Comparison of ENCODE assay signal across 13 cellular contexts in the genomic region with DNA sequence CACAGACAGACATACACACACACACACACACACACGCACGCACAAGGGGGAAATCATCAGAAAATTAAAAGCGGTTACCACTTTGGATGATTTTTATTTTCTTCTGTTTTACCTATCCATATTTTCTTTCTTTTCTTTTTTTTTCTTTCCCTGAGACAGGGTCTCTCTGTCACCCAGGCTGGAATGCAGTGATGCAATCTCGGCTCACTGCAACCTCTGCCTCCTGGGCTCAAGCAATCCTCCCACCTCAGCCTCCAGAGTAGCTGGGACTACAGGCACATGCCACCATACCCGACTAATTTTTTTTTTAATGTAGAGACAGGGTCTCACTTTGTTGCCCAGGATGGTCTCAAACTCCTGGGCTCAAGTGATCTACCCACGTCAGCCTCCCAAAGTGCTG. TPM values are rescaled to one million over a fixed set of nuclear protein-coding genes. Genes with fewer than 3 reads are reported as not detected.
DNase-seq lines count a peak whose midpoint lies in the region; ATAC-seq, FAIRE-seq and TF ChIP-seq lines count a peak whose summit lies in the region.
"Not testable (repeated sequence)": the region's sequence is repeated elsewhere in the genome, so short reads cannot be mapped to it uniquely, and the experiment has no call there.
"Had no signal": no experiment of that assay in that cellular context is flagged by ENCODE, and none has a peak within 500 bp of the region (broad histone marks: within the 10 kb centered on the region; RNA-seq: fewer than 3 reads in every experiment).

No MANE protein-coding gene starts in this region.

- peaks cover 25% of the 10 kb centered on the region for H3K36me3 ChIP-seq in CD4-positive, CD25-positive, alpha-beta regulatory T cell (ENCODE audit: control insufficient read depth, insufficient read depth, low read length)
- H3K36me3 ChIP-seq in K562 (ENCODE audit: control insufficient read depth, insufficient read depth, low read length) (peaks cover 16% of the 10 kb centered on the region; the same call in 1 of the 3 replicates), endodermal cell (ENCODE audit: control insufficient read depth, insufficient read depth, low read length) (peaks cover 29% of the 10 kb centered on the region)

- not testable (repeated sequence) for H2BK20ac ChIP-seq in H9 (ENCODE audit: low read depth, low read length, poor library complexity, severe bottlenecking)

- CTCF ChIA-PET in K562 (lab: Yijun Ruan, JAX; ENCODE audit: low intra/inter-chr PET ratio) = not testable (repeated sequence)

- H3K9ac ChIP-seq in H9 (ENCODE audit: extremely low read depth, insufficient read length, low read length); K562 (ENCODE audit: insufficient read depth in 1 of 2, low read depth in 2 of 2, low read length in 2 of 2); endodermal cell (ENCODE audit: extremely low read depth, low read length, poor library complexity, severe bottlenecking): not testable (repeated sequence)

- H3K23ac ChIP-seq in H9 (ENCODE audit: insufficient read length, low read depth, low read length) = not testable (repeated sequence)

- H3K9me3 ChIP-seq in CD4-positive, CD25-positive, alpha-beta regulatory T cell (ENCODE audit: control insufficient read depth in 2 of 2, low read length in 2 of 2); H9 (ENCODE audit: control insufficient read depth, low read depth, low read length); K562 (replicated peaks; ENCODE audit: control insufficient read depth, insufficient read depth, low read depth, low read length); endodermal cell (ENCODE audit: control insufficient read depth, low read length): not testable (repeated sequence)

- TF ChIP-seq RAD21 in K562 (CRISPR knock-in tag; conservative IDR thresholded peaks at IDR 0.05 in 1 of 2, IDR thresholded peaks at IDR 0.05 in 1 of 2) = not testable (repeated sequence)

- DNase-seq in CD4-positive, CD25-positive, alpha-beta regulatory T cell; H9; activated T-cell treated with anti-CD3 and anti-CD28 coated beads, Interleukin-2, amount 50 U/mL, for 24 hours; K562 (ENCODE audit: extremely low read depth in 1 of 4, low spot score in 3 of 4); endodermal cell; naive thymus-derived CD8-positive, alpha-beta T cell; stimulated activated effector memory CD8-positive, alpha-beta T cell treated with anti-CD3 and anti-CD28 coated beads, Interleukin-12 subunit alpha, Interleukin-12 subunit beta, amount 100 ng/mL, for 72 hours (ENCODE audit: low spot score in 2 of 2): not testable (repeated sequence)

- H3K4me1 Mint-ChIP-seq in CD4-positive, CD25-positive, alpha-beta regulatory T cell = peaks cover 5 to 31% (median 16%) of the 10 kb centered on the region in 4 donors
- peaks cover 12% of the 10 kb centered on the region in 2 experiments for H3K4me1 Mint-ChIP-seq in H9
- peaks cover 13% of the 10 kb centered on the region for H3K4me1 Mint-ChIP-seq in activated T-cell treated with anti-CD3 and anti-CD28 coated beads, Interleukin-2, amount 50 U/mL, for 24 hours (ENCODE audit: low read depth)
- H3K4me1 Mint-ChIP-seq in endodermal cell = peaks cover 18% of the 10 kb centered on the region
- peaks cover 18 to 37% (median 21%) of the 10 kb centered on the region in 4 donors for H3K4me1 Mint-ChIP-seq in naive thymus-derived CD8-positive, alpha-beta T cell
- H3K4me1 Mint-ChIP-seq in stimulated activated effector memory CD8-positive, alpha-beta T cell treated with anti-CD3 and anti-CD28 coated beads, Interleukin-12 subunit alpha, Interleukin-12 subunit beta, amount 100 ng/mL, for 72 hours = peaks cover 16% of the 10 kb centered on the region

- not testable (repeated sequence) for H3K27ac ChIP-seq in CD4-positive, CD25-positive, alpha-beta regulatory T cell (ENCODE audit: insufficient read depth, low read length, poor library complexity, severe bottlenecking); H9 (ENCODE audit: insufficient read length, low read depth, low read length); K562 (ENCODE audit: extremely low read depth, low read depth, low read length); endodermal cell (ENCODE audit: low read depth, low read length)

- not testable (repeated sequence) for H2BK12ac ChIP-seq in H9 (ENCODE audit: insufficient read length, low read depth, low read length)

- H3K23me2 ChIP-seq in H9 (ENCODE audit: insufficient read length, low read depth, low read length, poor library complexity, severe bottlenecking) = not testable (repeated sequence)

- not testable (repeated sequence) for H4K20me1 ChIP-seq in H9 (ENCODE audit: control insufficient read depth, insufficient read depth, insufficient read length); K562 (replicated peaks; ENCODE audit: control insufficient read depth, insufficient read depth, low read length)

- TF ChIP-seq EP300 in K562 (IDR thresholded peaks at IDR 0.05; ENCODE audit: low read length) = not testable (repeated sequence)

- not testable (repeated sequence) for H4K5ac ChIP-seq in H9 (ENCODE audit: insufficient read length, low read depth, low read length)

- not testable (repeated sequence) for H2BK5ac ChIP-seq in H9 (ENCODE audit: insufficient read length, low read length)

- not testable (repeated sequence) for TF ChIP-seq POLR2A in K562 (conservative IDR thresholded peaks at IDR 0.05)

- not testable (repeated sequence) for H3K4me3 ChIP-seq in CD4-positive, CD25-positive, alpha-beta regulatory T cell (ENCODE audit: low read depth, low read length); K562; endodermal cell (ENCODE audit: low read length)

- H3K36me3 Mint-ChIP-seq in CD4-positive, CD25-positive, alpha-beta regulatory T cell = peaks cover 25% of the 10 kb centered on the region
- H3K36me3 Mint-ChIP-seq in H9 (ENCODE audit: insufficient read depth in 1 of 3, low read depth in 3 of 3) (peaks cover 27 to 60% (median 44%) of the 10 kb centered on the region in 3 experiments; a peak in 6 of 7 replicates), endodermal cell (ENCODE audit: low read depth) (peaks cover 71% of the 10 kb centered on the region)
- H3K36me3 Mint-ChIP-seq in activated T-cell treated with anti-CD3 and anti-CD28 coated beads, Interleukin-2, amount 50 U/mL, for 24 hours (ENCODE audit: low read depth) = peaks cover 39% of the 10 kb centered on the region
- H3K36me3 Mint-ChIP-seq in naive thymus-derived CD8-positive, alpha-beta T cell = peaks cover 4 to 61% (median 9%) of the 10 kb centered on the region in 3 donors
- H3K36me3 Mint-ChIP-seq in stimulated activated effector memory CD8-positive, alpha-beta T cell treated with anti-CD3 and anti-CD28 coated beads, Interleukin-12 subunit alpha, Interleukin-12 subunit beta, amount 100 ng/mL, for 72 hours = peaks cover 63% of the 10 kb centered on the region

- POLR2A ChIA-PET in K562 (lab: Yijun Ruan, JAX); naive thymus-derived CD8-positive, alpha-beta T cell (lab: Charles Lee): not testable (repeated sequence)

- not testable (repeated sequence) for H3K27me3 ChIP-seq in CD4-positive, CD25-positive, alpha-beta regulatory T cell (ENCODE audit: control insufficient read depth, insufficient read depth, low read length); H9 (ENCODE audit: insufficient read depth, low read length); K562 (ENCODE audit: control insufficient read depth in 2 of 2, insufficient read depth in 2 of 2, low read length in 2 of 2); endodermal cell (ENCODE audit: control insufficient read depth, insufficient read depth, low read length, poor library complexity, severe bottlenecking)

- H3K4ac ChIP-seq in H9 (ENCODE audit: low read depth, low read length) = not testable (repeated sequence)

- H3K9me3 Mint-ChIP-seq in CD4-positive, CD25-positive, alpha-beta regulatory T cell; H9; activated T-cell treated with anti-CD3 and anti-CD28 coated beads, Interleukin-2, amount 50 U/mL, for 24 hours; endodermal cell; naive thymus-derived CD8-positive, alpha-beta T cell; stimulated activated effector memory CD8-positive, alpha-beta T cell treated with anti-CD3 and anti-CD28 coated beads, Interleukin-12 subunit alpha, Interleukin-12 subunit beta, amount 100 ng/mL, for 72 hours: not testable (repeated sequence)

- H3T11ph ChIP-seq in H9 (ENCODE audit: low read length) = not testable (repeated sequence)

- H3K9me1 ChIP-seq in K562 (ENCODE audit: control insufficient read depth, insufficient read depth, low read length) = not testable (repeated sequence)

- H3K79me1 ChIP-seq in H9 (ENCODE audit: insufficient read depth, low read depth, low read length, poor library complexity, severe bottlenecking) = not testable (repeated sequence)

- not testable (repeated sequence) for H3K14ac ChIP-seq in H9 (ENCODE audit: insufficient read depth, low read length)

- H2AK5ac ChIP-seq in H9 (ENCODE audit: insufficient read length, low read length) = not testable (repeated sequence)

- H3K4me3 Mint-ChIP-seq in CD4-positive, CD25-positive, alpha-beta regulatory T cell = peak overlapping the region in 1 of 4 donors; percentile 13
- H3K4me3 Mint-ChIP-seq in H9; activated T-cell treated with anti-CD3 and anti-CD28 coated beads, Interleukin-2, amount 50 U/mL, for 24 hours; endodermal cell; naive thymus-derived CD8-positive, alpha-beta T cell; stimulated activated effector memory CD8-positive, alpha-beta T cell treated with anti-CD3 and anti-CD28 coated beads, Interleukin-12 subunit alpha, Interleukin-12 subunit beta, amount 100 ng/mL, for 72 hours: not testable (repeated sequence)

- H4K91ac ChIP-seq in H9 (ENCODE audit: insufficient read length, low read depth, low read length) = not testable (repeated sequence)

- not testable (repeated sequence) for H3K79me2 ChIP-seq in H9 (ENCODE audit: insufficient read depth, low read length); K562 (ENCODE audit: control insufficient read depth, insufficient read depth, low read length)

- peak overlapping the region in 2 of 3 donors; percentile 58 to 71 for H3K27ac Mint-ChIP-seq in CD4-positive, CD25-positive, alpha-beta regulatory T cell
- H3K27ac Mint-ChIP-seq in H9 (peak overlapping the region; percentile 35 to 88 (median 80); a peak in 5 of 7 replicates), endodermal cell (peak overlapping the region; percentile 59)
- H3K27ac Mint-ChIP-seq in activated T-cell treated with anti-CD3 and anti-CD28 coated beads, Interleukin-2, amount 50 U/mL, for 24 hours = peak overlapping the region; percentile 53
- peak overlapping the region in 7 of 10 donors; percentile 6 to 90 (median 60) for H3K27ac Mint-ChIP-seq in naive thymus-derived CD8-positive, alpha-beta T cell
- H3K27ac Mint-ChIP-seq in stimulated activated effector memory CD8-positive, alpha-beta T cell treated with anti-CD3 and anti-CD28 coated beads, Interleukin-12 subunit alpha, Interleukin-12 subunit beta, amount 100 ng/mL, for 72 hours = peak overlapping the region; percentile 61

- H4K8ac ChIP-seq in H9 (replicated peaks; ENCODE audit: insufficient read length, low read depth, low read length) = not testable (repeated sequence)

- H2BK120ac ChIP-seq in H9 (ENCODE audit: low read depth, low read length, poor library complexity, severe bottlenecking) = not testable (repeated sequence)

- WGBS in H9 (ENCODE audit: extremely low coverage, insufficient read length, low lambda C conversion rate) = no CpG with 5 or more reads among the region's 6 CpGs
- WGBS in K562 (ENCODE audit: insufficient coverage, low coverage, missing lambda C conversion rate) = 70% methylated on average over 6 of the region's 6 CpGs
- WGBS in endodermal cell (ENCODE audit: insufficient coverage in 1 of 2, insufficient read length in 1 of 2), 2 experiments = 90 to 94% methylated on average over 3 to 6 of the region's 6 CpGs

- not testable (repeated sequence) for FAIRE-seq in K562 (lab: Jason Lieb, UNC)

- in situ Hi-C loops in K562 (cut with MboI) = not testable (repeated sequence)

- not testable (repeated sequence) for BruUV-seq in K562 (replicated peaks; lab: Mats Ljungman, UMichigan)

- not testable (repeated sequence) for H3K27me3 Mint-ChIP-seq in CD4-positive, CD25-positive, alpha-beta regulatory T cell; H9 (ENCODE audit: low read depth); activated T-cell treated with anti-CD3 and anti-CD28 coated beads, Interleukin-2, amount 50 U/mL, for 24 hours; endodermal cell (ENCODE audit: insufficient read depth); naive thymus-derived CD8-positive, alpha-beta T cell

- not testable (repeated sequence) for TF ChIP-seq CTCF in H9 (conservative IDR thresholded peaks at IDR 0.05); K562 (IDR thresholded peaks at IDR 0.05 in 2 of 3, conservative IDR thresholded peaks at IDR 0.05 in 1 of 3; ENCODE audit: insufficient read depth in 2 of 3, low read depth in 1 of 3, low read length in 3 of 3); endodermal cell (conservative IDR thresholded peaks at IDR 0.05)

- H3K4me2 ChIP-seq in H9 (ENCODE audit: insufficient read depth, insufficient read length, low read length); K562 (ENCODE audit: insufficient read depth, low read length): not testable (repeated sequence)

- not testable (repeated sequence) for H3K18ac ChIP-seq in H9 (ENCODE audit: insufficient read length, low read depth, low read length)

- peaks cover 19% of the 10 kb centered on the region for H3K4me1 ChIP-seq in CD4-positive, CD25-positive, alpha-beta regulatory T cell (ENCODE audit: control insufficient read depth, insufficient read depth, low read length, poor library complexity, severe bottlenecking)
- not testable (repeated sequence) for H3K4me1 ChIP-seq in H9 (ENCODE audit: insufficient read depth, low read length); endodermal cell (ENCODE audit: control insufficient read depth, insufficient read depth, low read length)
- H3K4me1 ChIP-seq in K562 (replicated peaks in 1 of 2; ENCODE audit: control insufficient read depth in 2 of 2, insufficient read depth in 2 of 2, low read length in 2 of 2) = peaks cover 19 to 21% of the 10 kb centered on the region in 2 experiments

- H3K56ac ChIP-seq in H9 (ENCODE audit: insufficient read length, low read depth, low read length) = not testable (repeated sequence)

- intact Hi-C loops in K562 (cut with micrococcal nuclease) = not testable (repeated sequence)

- not testable (repeated sequence) for H2AFZ ChIP-seq in H9 (ENCODE audit: low read length); K562 (ENCODE audit: low read depth, low read length)

- not testable (repeated sequence) for H2BK15ac ChIP-seq in H9 (ENCODE audit: low read depth, low read length)

- not testable (repeated sequence) for ATAC-seq in CD4-positive, CD25-positive, alpha-beta regulatory T cell (ENCODE audit: low read depth in 2 of 2); K562; naive thymus-derived CD8-positive, alpha-beta T cell; stimulated activated effector memory CD8-positive, alpha-beta T cell treated with anti-CD3 and anti-CD28 coated beads, Interleukin-12 subunit alpha, Interleukin-12 subunit beta, amount 100 ng/mL, for 72 hours

RNA-seq across cellular contexts. Expression of a gene that starts 14.8 kb away (rescaled TPM):
- total RNA-seq in CD4-positive, CD25-positive, alpha-beta regulatory T cell = 52.3 TPM
- polyA plus RNA-seq in CD4-positive, CD25-positive, alpha-beta regulatory T cell = 100 to 1,000 TPM; 120 to 157 (median 140) TPM
- total RNA-seq in H9 (2021) = 65.0 and 66.1 TPM in 2 replicates
- total RNA-seq in K562 (2011; cell fraction: chromatin; rRNA removed; ENCODE audit: low replicate concordance) = 20.0 and 25.5 TPM in 2 replicates
- 14.6 and 19.0 TPM in 2 replicates for total RNA-seq in K562 (2011; cell fraction: nucleolus; rRNA removed)
- total RNA-seq in K562 (2011; cell fraction: nucleoplasm; rRNA removed) = 18.1 and 26.9 TPM in 2 replicates
- 24.5 and 27.4 TPM in 2 replicates for total RNA-seq in K562 (2014; rRNA removed)
- 33.3 and 34.7 TPM in 2 replicates for total RNA-seq in K562 (2014; rRNA removed; fragmentation: Illumina TruSeq; extraction: Trizol)
- 33.1 and 34.4 TPM in 2 replicates for total RNA-seq in K562 (2015; rRNA removed; fragmentation: Illumina TruSeq; extraction: Trizol)
- 39.8 and 41.5 TPM in 2 replicates for total RNA-seq in K562 (2021)
- polyA plus RNA-seq in K562 (2011; rRNA removed) = 62.8 and 71.5 TPM in 2 replicates
- polyA plus RNA-seq in K562 (2011; cell fraction: cytosol; rRNA removed) = 47.9 and 63.7 TPM in 2 replicates
- polyA plus RNA-seq in K562 (2011; cell fraction: nucleus; rRNA removed) = 31.9 and 51.6 TPM in 2 replicates
- polyA plus RNA-seq in K562 (2012) = 52.0 and 91.9 TPM in 2 replicates
- polyA plus RNA-seq in K562 (2014; fragmentation: Illumina TruSeq; extraction: Trizol) = 58.2 and 69.1 TPM in 2 replicates
- 10 to 100 TPM; 11.9 to 17.0 TPM for polyA plus RNA-seq in K562 (2014; fragmentation: Nextera tagmentation; extraction: Ambion mirVana)
- 44.5 and 49.7 TPM in 2 replicates for polyA plus RNA-seq in K562 (2014; rRNA removed)
- polyA minus RNA-seq in K562 (2011; rRNA and poly(A)+ RNA removed) = 21.4 and 30.4 TPM in 2 replicates
- polyA minus RNA-seq in K562 (2011; cell fraction: cytosol; rRNA and poly(A)+ RNA removed) = 16.0 and 16.4 TPM in 2 replicates
- 4.0 and 8.4 TPM in 2 replicates for polyA minus RNA-seq in K562 (2011; cell fraction: nucleus; rRNA and poly(A)+ RNA removed)
- 10 to 100 TPM; 21.2 to 49.2 TPM for total RNA-seq in endodermal cell
- 43.4 TPM for polyA plus RNA-seq in endodermal cell (2013, experiment 1 of 2)
- 41.9 TPM for polyA plus RNA-seq in endodermal cell (2013, experiment 2 of 2)
- total RNA-seq in naive thymus-derived CD8-positive, alpha-beta T cell = 10 to 100 TPM; 32.4 to 36.4 TPM
- polyA plus RNA-seq in naive thymus-derived CD8-positive, alpha-beta T cell = 100 to 1,000 TPM; 120 to 138 (median 123) TPM

RNA-seq across cellular contexts. Expression of a gene that starts 33.8 kb away (rescaled TPM):
- total RNA-seq in CD4-positive, CD25-positive, alpha-beta regulatory T cell = 0.47 TPM
- under 1 TPM in 1 of 4 donors, not detected in 3; 0.14 TPM for polyA plus RNA-seq in CD4-positive, CD25-positive, alpha-beta regulatory T cell
- 980 and 996 TPM in 2 replicates for total RNA-seq in H9 (2021)
- total RNA-seq in K562 (2011; cell fraction: chromatin; rRNA removed; ENCODE audit: low replicate concordance) = 81.8 and 85.1 TPM in 2 replicates
- 51.8 and 54.4 TPM in 2 replicates for total RNA-seq in K562 (2011; cell fraction: nucleolus; rRNA removed)
- 68.3 and 91.9 TPM in 2 replicates for total RNA-seq in K562 (2011; cell fraction: nucleoplasm; rRNA removed)
- 49.1 and 53.9 TPM in 2 replicates for total RNA-seq in K562 (2014; rRNA removed)
- total RNA-seq in K562 (2014; rRNA removed; fragmentation: Illumina TruSeq; extraction: Trizol) = 37.2 and 37.5 TPM in 2 replicates
- total RNA-seq in K562 (2015; rRNA removed; fragmentation: Illumina TruSeq; extraction: Trizol) = 34.4 and 35.3 TPM in 2 replicates
- total RNA-seq in K562 (2021) = 69.5 and 74.8 TPM in 2 replicates
- polyA plus RNA-seq in K562 (2011; rRNA removed) = 41.7 and 60.2 TPM in 2 replicates
- polyA plus RNA-seq in K562 (2011; cell fraction: cytosol; rRNA removed) = 40.1 and 59.1 TPM in 2 replicates
- 103 and 127 TPM in 2 replicates for polyA plus RNA-seq in K562 (2011; cell fraction: nucleus; rRNA removed)
- polyA plus RNA-seq in K562 (2012) = 27.1 and 34.4 TPM in 2 replicates
- polyA plus RNA-seq in K562 (2014; fragmentation: Illumina TruSeq; extraction: Trizol) = 61.3 and 64.6 TPM in 2 replicates
- 10 to 100 TPM in 1 of 2 experiments, 1 to 10 TPM in 1; 9.3 to 11.5 TPM for polyA plus RNA-seq in K562 (2014; fragmentation: Nextera tagmentation; extraction: Ambion mirVana)
- 55.5 and 57.3 TPM in 2 replicates for polyA plus RNA-seq in K562 (2014; rRNA removed)
- polyA minus RNA-seq in K562 (2011; rRNA and poly(A)+ RNA removed) = 18.7 and 34.9 TPM in 2 replicates
- polyA minus RNA-seq in K562 (2011; cell fraction: cytosol; rRNA and poly(A)+ RNA removed) = 35.8 and 43.3 TPM in 2 replicates
- 25.0 and 26.7 TPM in 2 replicates for polyA minus RNA-seq in K562 (2011; cell fraction: nucleus; rRNA and poly(A)+ RNA removed)
- 100 to 1,000 TPM in 1 of 2 donors, 10 to 100 TPM in 1; 82.1 to 283 TPM for total RNA-seq in endodermal cell
- polyA plus RNA-seq in endodermal cell (2013, experiment 1 of 2) = 68.5 TPM
- 50.5 TPM for polyA plus RNA-seq in endodermal cell (2013, experiment 2 of 2)
- under 1 TPM; 0.44 to 0.82 TPM for total RNA-seq in naive thymus-derived CD8-positive, alpha-beta T cell
- polyA plus RNA-seq in naive thymus-derived CD8-positive, alpha-beta T cell = under 1 TPM in 2 of 3 donors, not detected in 1; 0.08 to 0.65 TPM
- polyA plus RNA-seq: IgD-negative memory B cell had no signal

RNA-seq across cellular contexts. Expression of a gene that starts 54.7 kb away (rescaled TPM):
- total RNA-seq in CD4-positive, CD25-positive, alpha-beta regulatory T cell = 0.30 TPM
- under 1 TPM in 2 of 4 donors, not detected in 2; 0.05 to 0.09 TPM for polyA plus RNA-seq in CD4-positive, CD25-positive, alpha-beta regulatory T cell
- total RNA-seq in H9 (2021) (0.04 and 0.15 TPM in 2 replicates), K562 (2014; rRNA removed) (0.68 and 0.78 TPM in 2 replicates), K562 (2014; rRNA removed; fragmentation: Illumina TruSeq; extraction: Trizol) (0.48 and 0.62 TPM in 2 replicates), K562 (2015; rRNA removed; fragmentation: Illumina TruSeq; extraction: Trizol) (0.57 and 0.58 TPM in 2 replicates), K562 (2021) (2.0 and 2.4 TPM in 2 replicates), endodermal cell (under 1 TPM; 0.18 to 0.24 TPM)
- total RNA-seq in K562 (2011; cell fraction: chromatin; rRNA removed; ENCODE audit: low replicate concordance) = 15.7 and 23.6 TPM in 2 replicates
- 8.0 and 10.7 TPM in 2 replicates for total RNA-seq in K562 (2011; cell fraction: nucleolus; rRNA removed)
- 19.4 and 25.1 TPM in 2 replicates for total RNA-seq in K562 (2011; cell fraction: nucleoplasm; rRNA removed)
- polyA plus RNA-seq in K562 (2011; rRNA removed) (0.52 and 1.5 TPM in 2 replicates), K562 (2014; fragmentation: Illumina TruSeq; extraction: Trizol) (0.58 and 0.68 TPM in 2 replicates), K562 (2014; fragmentation: Nextera tagmentation; extraction: Ambion mirVana) (under 1 TPM; 0.56 to 0.69 TPM), K562 (2014; rRNA removed) (2.0 and 2.3 TPM in 2 replicates)
- polyA plus RNA-seq in K562 (2011; cell fraction: cytosol; rRNA removed) = 0.60 and 1.3 TPM in 2 replicates
- polyA plus RNA-seq in K562 (2011; cell fraction: nucleus; rRNA removed) = 3.0 and 4.6 TPM in 2 replicates
- 0.73 and 1.5 TPM in 2 replicates for polyA plus RNA-seq in K562 (2012)
- polyA minus RNA-seq in K562 (2011; rRNA and poly(A)+ RNA removed) = 0.21 and 0.72 TPM in 2 replicates
- polyA minus RNA-seq in K562 (2011; cell fraction: cytosol; rRNA and poly(A)+ RNA removed) = 0.64 TPM in 1 of 2 replicates, not detected in the other
- 0.81 and 4.7 TPM in 2 replicates for polyA minus RNA-seq in K562 (2011; cell fraction: nucleus; rRNA and poly(A)+ RNA removed)
- polyA plus RNA-seq in endodermal cell (2013, experiment 1 of 2) = 0.28 TPM
- 0.41 TPM for polyA plus RNA-seq in endodermal cell (2013, experiment 2 of 2)
- total RNA-seq in naive thymus-derived CD8-positive, alpha-beta T cell = under 1 TPM; 0.41 to 0.57 TPM
- under 1 TPM in 1 of 3 donors, not detected in 2; 0.18 TPM for polyA plus RNA-seq in naive thymus-derived CD8-positive, alpha-beta T cell
- total RNA-seq: GM12878, GM23248, NCI-H460, Right ventricle myocardium superior, SJSA1 had no signal
- polyA plus RNA-seq: GM23248 had no signal

Comparison
In these comparisons a context has a peak if more than half of its experiments do, and no peak if none do; other contexts are left out.
1. RNA of a gene that starts 33.8 kb away (total RNA-seq): 980 to 996 TPM in H9, 82.1 to 283 TPM in endodermal cell and 34.4 to 91.9 TPM in K562; 0.44 to 0.82 TPM in naive thymus-derived CD8-positive, alpha-beta T cell and 0.47 TPM in CD4-positive, CD25-positive, alpha-beta regulatory T cell (single experiment); every median in the first group is over 10 times any median in the second.
2. Peak in every context shown above with its lines, with median percentiles within 50 percentile points of each other: H3K27ac Mint-ChIP-seq.